In the genomic region with DNA sequence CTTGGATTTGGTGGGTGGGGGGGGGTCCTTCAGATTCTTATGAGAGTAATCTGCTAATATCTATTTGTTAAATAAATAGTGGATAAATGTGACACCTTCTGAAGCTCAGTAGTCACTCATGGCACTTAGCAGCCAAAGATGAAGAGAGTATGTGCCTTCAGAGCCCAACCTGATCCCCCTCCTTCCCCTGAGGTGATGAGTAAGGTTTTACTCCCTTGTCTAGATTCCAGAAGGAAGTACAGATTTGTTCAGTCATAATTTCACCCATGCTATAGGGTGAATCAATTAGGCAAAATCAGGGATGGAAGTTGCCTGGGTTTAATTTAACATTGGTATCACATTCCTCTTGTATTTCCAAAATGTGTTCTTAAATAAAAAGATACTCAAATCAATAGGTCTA, we compare ENCODE assay signal across 27 cellular contexts.
"Had no signal": no experiment of that assay in that cellular context is flagged by ENCODE, and none has a peak within 500 bp of the region (broad histone marks: within the 10 kb centered on the region; RNA-seq: fewer than 3 reads in every experiment).

No MANE protein-coding gene starts in this region.

- H3K27me3 ChIP-seq: left lung, neural progenitor cell, neutrophil, ovary, right atrium auricular region, right lobe of liver, tibial nerve, upper lobe of left lung, vagina had no signal

- H3K4me2 ChIP-seq: neural progenitor cell, smooth muscle cell had no signal

- H3K36me3 ChIP-seq: left lung, lower lobe of right lung, neural progenitor cell, neutrophil, ovary, right atrium auricular region, right lobe of liver, tibial nerve, upper lobe of left lung, vagina had no signal

- ATAC-seq: left colon; left lung; lower lobe of right lung; natural killer cell; right lobe of liver; stimulated activated memory B cell treated with anti-CD40 and anti-IgM and Interleukin-4, amounts not matched to agents 10 μg/mL and 1 μg/mL and 100 μg/mL, for 72 hours; stimulated activated naive CD8-positive, alpha-beta T cell treated with anti-CD3 and anti-CD28 coated beads, Interleukin-15, amount 100 ng/mL, for 72 hours had no signal

- H3K27ac ChIP-seq: left lung, lower lobe of right lung, neural progenitor cell, neutrophil, ovary, right atrium auricular region, right lobe of liver, tibial nerve, upper lobe of left lung, vagina had no signal

- DNase-seq: islet precursor cell; kidney glomerular epithelial cell; left colon; left lung; lower lobe of right lung; mesendoderm; naive B cell; natural killer cell; nephron progenitor cell; occipital lobe; ovary; right lobe of liver; stimulated activated CD4-positive, alpha-beta T cell treated with anti-CD3 and anti-CD28 coated beads, Interleukin-1b, Interleukin-23, amount 100 ng/mL, for 48 hours; stimulated activated CD4-positive, alpha-beta T cell treated with anti-CD3 and anti-CD28 coated beads, Interleukin-2, amount 100 ng/mL, for 48 hours; stimulated activated CD4-positive, alpha-beta T cell treated with anti-CD3 and anti-CD28 coated beads, Interleukin-4, amount 100 ng/mL, for 4 hours; stimulated activated CD8-positive, alpha-beta memory T cell treated with anti-CD3 and anti-CD28 coated beads, Interleukin-4, amount 100 ng/mL, for 48 hours; stimulated activated naive CD4-positive, alpha-beta T cell treated with Interleukin-2 at 50 U/mL for 16 hours; stimulated activated naive CD8-positive, alpha-beta T cell treated with anti-CD3 and anti-CD28 coated beads, Interleukin-15, amount 100 ng/mL, for 72 hours; substantia nigra; upper lobe of left lung had no signal

- H3K4me1 ChIP-seq: left lung, lower lobe of right lung, neural progenitor cell, right atrium auricular region, right lobe of liver, tibial nerve, upper lobe of left lung, vagina had no signal

- H3K4me3 ChIP-seq: left lung, lower lobe of right lung, neural progenitor cell, ovary, right atrium auricular region, right lobe of liver, smooth muscle cell, tibial nerve, upper lobe of left lung, vagina had no signal

- H3K9me3 ChIP-seq: lower lobe of right lung, neutrophil, ovary, right atrium auricular region, right lobe of liver, tibial nerve, upper lobe of left lung, vagina had no signal

- H3K9ac ChIP-seq: neural progenitor cell had no signal

- H2AFZ ChIP-seq: neural progenitor cell had no signal
